In genomic region chr9:74036549-74037231, GRCh38 we compare ENCODE assay signal across 14 cellular contexts.
DNase-seq lines count a peak whose midpoint lies in the region; ATAC-seq, FAIRE-seq and TF ChIP-seq lines count a peak whose summit lies in the region.
"Had no signal": no experiment of that assay in that cellular context is flagged by ENCODE, and none has a peak within 500 bp of the region (broad histone marks: within the 10 kb centered on the region; RNA-seq: fewer than 3 reads in every experiment).

No MANE protein-coding gene starts in this region.

- H3K36me3 ChIP-seq in DND-41 (ENCODE audit: insufficient read depth, low read length), result no peaks in the 10 kb centered on the region

- no peaks in the 10 kb centered on the region for H3K9me3 ChIP-seq in DND-41 (ENCODE audit: insufficient read depth, low read length, severe bottlenecking)

- peaks cover 15% of the 10 kb centered on the region for H3K4me1 ChIP-seq in DND-41 (ENCODE audit: insufficient read depth, low read length)

- DNase-seq in DND-41 (peak; percentile 35), WTC11 (ENCODE audit: low spot score) (no peak), urothelium cell line (ENCODE audit: low spot score) (no peak), GM19238 (ENCODE audit: insufficient read length, low spot score) (no peak)
- DNase-seq in activated effector memory CD4-positive, alpha-beta T cell treated with anti-CD3 and anti-CD28 coated beads, Interleukin-2, amount 50 U/mL, for 16 hours, result no peak
- DNase-seq in effector memory CD8-positive, alpha-beta T cell, result no peak
- DNase-seq: activated effector memory CD4-positive, alpha-beta T cell treated with Interleukin-2 at 50 U/mL for 16 hours; caudate nucleus; erythroblast; NCI-H1417 treated with DMSO at 0.1 percent for 48 hours; NCI-H774 had no signal

- POLR2A ChIA-PET in WTC11 (lab: Charles Lee), result no interaction called here

- H3K9ac ChIP-seq in DND-41 (ENCODE audit: low read depth, low read length), result 0 out of 2 replicates have a peak overlapping the region, but pooled peaks have one; percentile 11

- H3K4me3 ChIP-seq in DND-41 (ENCODE audit: low read depth in 1 of 2, low read length in 2 of 2), result no peak overlapping the region

- H3K27me3 ChIP-seq in DND-41 (ENCODE audit: insufficient read depth, low read length, poor library complexity), result no peaks in the 10 kb centered on the region

- H3K4me1 Mint-ChIP-seq in WTC11, result peaks cover 27% of the 10 kb centered on the region
- no peaks in the 10 kb centered on the region for H3K4me1 Mint-ChIP-seq in effector memory CD8-positive, alpha-beta T cell (ENCODE audit: low read depth in 2 of 2)

- ATAC-seq in DND-41 (ENCODE audit: insufficient read depth, low read depth) (peak; percentile 95), GM19455 (IDR thresholded peaks at IDR 0.05; ENCODE audit: unreplicated experiment) (peak; percentile 66), HG03139 (IDR thresholded peaks at IDR 0.05; ENCODE audit: unreplicated experiment) (peak; percentile 84), WTC11 (no peak)
- ATAC-seq in effector memory CD8-positive, alpha-beta T cell (replicated peaks), result no peak
- ATAC-seq: SK-N-SH treated with all-trans-retinoic acid at 6 μM for 48 hours had no signal

- CTCF ChIA-PET in WTC11 (lab: Charles Lee), result no interaction called here

- no peak for TF ChIP-seq CTCF in DND-41 (IDR thresholded peaks at IDR 0.05; ENCODE audit: borderline replicate concordance, extremely low read depth, low read length, poor library complexity, severe bottlenecking)
- no peak for TF ChIP-seq CTCF in WTC11 (IDR thresholded peaks at IDR 0.05)

- H3K27ac Mint-ChIP-seq in WTC11, result peak overlapping the region; percentile 61; the same call in 1 of the 2 replicates
- H3K27ac Mint-ChIP-seq in effector memory CD8-positive, alpha-beta T cell, result no peak overlapping the region

- no peaks in the 10 kb centered on the region for H4K20me1 ChIP-seq in DND-41 (ENCODE audit: insufficient read depth, low read length)

- H3K4me3 Mint-ChIP-seq in WTC11, result no peak overlapping the region
- H3K4me3 Mint-ChIP-seq in effector memory CD8-positive, alpha-beta T cell, result no peak overlapping the region

- H3K79me2 ChIP-seq in DND-41 (ENCODE audit: insufficient read depth, low read length), result no peaks in the 10 kb centered on the region

- no peak overlapping the region for H3K4me2 ChIP-seq in DND-41 (ENCODE audit: insufficient read depth, low read length)

- H2AFZ ChIP-seq in DND-41 (ENCODE audit: low read depth, low read length), result 0 out of 2 replicates have a peak overlapping the region, but pooled peaks have one; percentile 37

- H3K27ac ChIP-seq in DND-41 (ENCODE audit: low read length), result peak overlapping the region; percentile 73

- H3K36me3 Mint-ChIP-seq in WTC11, result no peaks in the 10 kb centered on the region
- H3K36me3 Mint-ChIP-seq in effector memory CD8-positive, alpha-beta T cell (ENCODE audit: insufficient read depth), result no peaks in the 10 kb centered on the region

- FAIRE-seq in urothelium cell line (lab: Jason Lieb, UNC), result no peak

- H3K9me3 Mint-ChIP-seq in WTC11, result no peaks in the 10 kb centered on the region
- peaks cover 0 to 8% of the 10 kb centered on the region in 2 donors for H3K9me3 Mint-ChIP-seq in effector memory CD8-positive, alpha-beta T cell

- H3K27me3 Mint-ChIP-seq in WTC11 (ENCODE audit: low read depth), result no peaks in the 10 kb centered on the region
- H3K27me3 Mint-ChIP-seq in effector memory CD8-positive, alpha-beta T cell, result no peaks in the 10 kb centered on the region

TF ChIP-seq in WTC11, 78 proteins besides CTCF, POLR2A, EP300 and RAD21:
- TF ChIP-seq ZNF423 (CRISPR knock-in tag; IDR thresholded peaks at IDR 0.05), result no peak
- TF ChIP-seq IRF1 (CRISPR knock-in tag; IDR thresholded peaks at IDR 0.05), result no peak
- TF ChIP-seq ZMAT4 (CRISPR knock-in tag; IDR thresholded peaks at IDR 0.05), result no peak
TF ChIP-seq in WTC11: peak in this region for 0.

Comparison
In these comparisons a context has a peak if more than half of its experiments do, and no peak if none do; other contexts are left out.
1. ATAC-seq: peak in DND-41 (single experiment), GM19455 (single experiment) and HG03139 (single experiment); none in WTC11 (single experiment) and effector memory CD8-positive, alpha-beta T cell (single experiment).